In genomic region chr7:27901028-27901760, GRCh38 we compare ENCODE assay signal across 8 cellular contexts.
A peak's percentile ranks its signal among the peaks of the same experiment; 100 is the strongest.
DNase-seq lines count a peak whose midpoint lies in the region; ATAC-seq and TF ChIP-seq lines count a peak whose summit lies in the region.

No MANE protein-coding gene starts in this region.

- no peak overlapping the region for H3K18ac ChIP-seq in H9 (ENCODE audit: insufficient read length, low read depth, low read length)

- no peaks in the 10 kb centered on the region for H3K27me3 Mint-ChIP-seq in stimulated activated naive CD8-positive, alpha-beta T cell treated with anti-CD3 and anti-CD28 coated beads, Interleukin-15, Interleukin-2, amounts not matched to agents 100 ng/mL and 50 ng/mL, for 24 hours
- no peaks in the 10 kb centered on the region for H3K27me3 Mint-ChIP-seq in H9 (ENCODE audit: low read depth)

- POLR2A ChIA-PET in SK-N-SH (lab: Yijun Ruan, JAX): no interaction called here

- H3K9me2 ChIP-seq in SK-N-SH: no peaks in the 10 kb centered on the region

- CTCF ChIA-PET in SK-N-SH (lab: Yijun Ruan, JAX): no interaction called here

- no peak overlapping the region for H3K23ac ChIP-seq in H9 (ENCODE audit: insufficient read length, low read depth, low read length)

- no peak overlapping the region for H3K14ac ChIP-seq in H9 (ENCODE audit: insufficient read depth, low read length)

- peak overlapping the region; percentile 55 for H3K27ac Mint-ChIP-seq in stimulated activated naive CD8-positive, alpha-beta T cell treated with anti-CD3 and anti-CD28 coated beads, Interleukin-15, Interleukin-2, amounts not matched to agents 100 ng/mL and 50 ng/mL, for 24 hours
- no peak overlapping the region; a peak in 1 of 7 replicates for H3K27ac Mint-ChIP-seq in H9

- H3K4me1 ChIP-seq in SK-N-SH (ENCODE audit: control insufficient read depth in 1 of 2, insufficient read depth in 2 of 2, low read depth in 1 of 2, low read length in 1 of 2) (no peaks in the 10 kb centered on the region), H9 (ENCODE audit: insufficient read depth, low read length) (peaks cover 6% of the 10 kb centered on the region; the same call in 1 of the 2 replicates)

- H3K27me3 ChIP-seq in SK-N-SH (ENCODE audit: insufficient read depth) (no peaks in the 10 kb centered on the region), H9 (ENCODE audit: insufficient read depth, low read length) (no peaks in the 10 kb centered on the region)

- peak overlapping the region; percentile 49 for H3K4me2 ChIP-seq in SK-N-SH
- H3K4me2 ChIP-seq in H9 (ENCODE audit: insufficient read depth, insufficient read length, low read length): no peak overlapping the region

- H3K4ac ChIP-seq in H9 (ENCODE audit: low read depth, low read length): no peak overlapping the region

- WGBS in SK-N-SH (ENCODE audit: low lambda C conversion rate): 76% methylated on average over 5 of the region's 5 CpGs
- WGBS in H9 (ENCODE audit: extremely low coverage, insufficient read length, low lambda C conversion rate): no CpG with 5 or more reads among the region's 5 CpGs

- H3K79me2 ChIP-seq in SK-N-SH (ENCODE audit: insufficient read depth) (no peaks in the 10 kb centered on the region), H9 (ENCODE audit: insufficient read depth, low read length) (0 out of 2 replicates have a peak, but pooled peaks cover 2% of the 10 kb centered on the region)

- peaks cover 39% of the 10 kb centered on the region for H3K4me1 Mint-ChIP-seq in stimulated activated naive CD8-positive, alpha-beta T cell treated with anti-CD3 and anti-CD28 coated beads, Interleukin-15, Interleukin-2, amounts not matched to agents 100 ng/mL and 50 ng/mL, for 24 hours (ENCODE audit: low read depth)
- peaks cover 36% of the 10 kb centered on the region in 2 experiments for H3K4me1 Mint-ChIP-seq in H9

- TF ChIP-seq EP300 in SK-N-SH (IDR thresholded peaks at IDR 0.05; ENCODE audit: borderline replicate concordance in 1 of 2, low read depth in 1 of 2, low read length in 1 of 2): no peak

- no peak overlapping the region for H4K8ac ChIP-seq in H9 (replicated peaks; ENCODE audit: insufficient read length, low read depth, low read length)

- H2BK120ac ChIP-seq in H9 (ENCODE audit: low read depth, low read length, poor library complexity, severe bottlenecking): no peak overlapping the region

- H4K91ac ChIP-seq in H9 (ENCODE audit: insufficient read length, low read depth, low read length): no peak overlapping the region

- H2BK5ac ChIP-seq in H9 (ENCODE audit: insufficient read length, low read length): no peak overlapping the region

- no peak for TF ChIP-seq RAD21 in SK-N-SH (IDR thresholded peaks at IDR 0.05; ENCODE audit: low read length)

- no peak for TF ChIP-seq CTCF in AG10803 (conservative IDR thresholded peaks at IDR 0.05; ENCODE audit: low read length)
- TF ChIP-seq CTCF in SK-N-SH (IDR thresholded peaks at IDR 0.05): no peak
- no peak for TF ChIP-seq CTCF in fibroblast of pulmonary artery (IDR thresholded peaks at IDR 0.05; ENCODE audit: low read length, missing control alignments)
- TF ChIP-seq CTCF in H9 (conservative IDR thresholded peaks at IDR 0.05): no peak

- DNase-seq in AG10803 (ENCODE audit: low read depth): peak; percentile 72
- no peak for DNase-seq in SK-N-SH
- DNase-seq in fibroblast of pulmonary artery (ENCODE audit: low read depth): peak; percentile 54
- DNase-seq in T-helper 9 cell: no peak
- no peak for DNase-seq in H9

- no peak overlapping the region for H3T11ph ChIP-seq in H9 (ENCODE audit: low read length)

- H3K79me1 ChIP-seq in H9 (ENCODE audit: insufficient read depth, low read depth, low read length, poor library complexity, severe bottlenecking): no peaks in the 10 kb centered on the region

- H3K4me3 ChIP-seq in AG10803 (ENCODE audit: low read length) (peak overlapping the region; percentile 39), SK-N-SH (ENCODE audit: low read depth in 2 of 2, low read length in 1 of 2) (no peak overlapping the region; a peak in 1 of 4 replicates), fibroblast of pulmonary artery (replicated peaks; ENCODE audit: low read depth, low read length) (peak overlapping the region; percentile 46)

- H2BK12ac ChIP-seq in H9 (ENCODE audit: insufficient read length, low read depth, low read length): no peak overlapping the region

- H3F3A ChIP-seq in SK-N-SH (replicated peaks; ENCODE audit: insufficient read depth): no peaks in the 10 kb centered on the region

- no peak overlapping the region for H2BK15ac ChIP-seq in H9 (ENCODE audit: low read depth, low read length)

- H3K9ac ChIP-seq in SK-N-SH (peak overlapping the region; percentile 7; the same call in 1 of the 2 replicates), H9 (ENCODE audit: extremely low read depth, insufficient read length, low read length) (no peak overlapping the region)

- ATAC-seq in GM18868 (IDR thresholded peaks at IDR 0.05; ENCODE audit: unreplicated experiment) (peak; percentile 93), HG03097 (IDR thresholded peaks at IDR 0.05; ENCODE audit: low FRiP score, unreplicated experiment) (peak; percentile 64)

- no peak overlapping the region for H2BK20ac ChIP-seq in H9 (ENCODE audit: low read depth, low read length, poor library complexity, severe bottlenecking)

- H3K23me2 ChIP-seq in H9 (ENCODE audit: insufficient read length, low read depth, low read length, poor library complexity, severe bottlenecking): no peaks in the 10 kb centered on the region

- no peak overlapping the region for H2AK5ac ChIP-seq in H9 (ENCODE audit: insufficient read length, low read length)

- H3K36me3 ChIP-seq in SK-N-SH (replicated peaks in 1 of 2; ENCODE audit: control insufficient read depth in 1 of 2, insufficient read depth in 2 of 2, low read length in 1 of 2): no peaks in the 10 kb centered on the region

- H3K27ac ChIP-seq in SK-N-SH (ENCODE audit: low read depth in 2 of 2, low read length in 1 of 2): no peak overlapping the region
- H3K27ac ChIP-seq in H9 (ENCODE audit: insufficient read length, low read depth, low read length): no peak overlapping the region

- no peaks in the 10 kb centered on the region for H3K9me3 Mint-ChIP-seq in stimulated activated naive CD8-positive, alpha-beta T cell treated with anti-CD3 and anti-CD28 coated beads, Interleukin-15, Interleukin-2, amounts not matched to agents 100 ng/mL and 50 ng/mL, for 24 hours
- no peaks in the 10 kb centered on the region for H3K9me3 Mint-ChIP-seq in H9

- H3K4me3 Mint-ChIP-seq in stimulated activated naive CD8-positive, alpha-beta T cell treated with anti-CD3 and anti-CD28 coated beads, Interleukin-15, Interleukin-2, amounts not matched to agents 100 ng/mL and 50 ng/mL, for 24 hours: peak overlapping the region; percentile 23
- H3K4me3 Mint-ChIP-seq in H9: no peak overlapping the region

- H3K36me3 Mint-ChIP-seq in stimulated activated naive CD8-positive, alpha-beta T cell treated with anti-CD3 and anti-CD28 coated beads, Interleukin-15, Interleukin-2, amounts not matched to agents 100 ng/mL and 50 ng/mL, for 24 hours (ENCODE audit: low read depth): no peaks in the 10 kb centered on the region
- H3K36me3 Mint-ChIP-seq in H9 (ENCODE audit: insufficient read depth in 1 of 3, low read depth in 3 of 3): no peaks in the 10 kb centered on the region

- H2AFZ ChIP-seq in SK-N-SH (ENCODE audit: low read depth) (peak overlapping the region; percentile 30; the same call in 1 of the 2 replicates), H9 (ENCODE audit: low read length) (no peak overlapping the region)

- H4K20me1 ChIP-seq in SK-N-SH (ENCODE audit: insufficient read depth) (no peaks in the 10 kb centered on the region), H9 (ENCODE audit: control insufficient read depth, insufficient read depth, insufficient read length) (no peaks in the 10 kb centered on the region)

- no peaks in the 10 kb centered on the region for H3K9me3 ChIP-seq in SK-N-SH
- H3K9me3 ChIP-seq in H9 (ENCODE audit: control insufficient read depth, low read depth, low read length): no peaks in the 10 kb centered on the region

- H3K56ac ChIP-seq in H9 (ENCODE audit: insufficient read length, low read depth, low read length): no peak overlapping the region

- no peak overlapping the region for H4K5ac ChIP-seq in H9 (ENCODE audit: insufficient read length, low read depth, low read length)

TF ChIP-seq in SK-N-SH, 30 proteins besides CTCF, POLR2A, EP300 and RAD21:
- TF ChIP-seq USF2 (IDR thresholded peaks at IDR 0.05; ENCODE audit: borderline replicate concordance, low read depth, low read length): no peak
TF ChIP-seq in SK-N-SH: peak in this region for 0.

Comparison
In these comparisons a context has a peak if more than half of its experiments do, and no peak if none do; other contexts are left out.
1. DNase-seq: peak in AG10803 (single experiment) and fibroblast of pulmonary artery (single experiment); none in SK-N-SH (single experiment), T-helper 9 cell (single experiment) and H9 (single experiment).
2. H3K4me3 ChIP-seq: peak in AG10803 (single experiment) and fibroblast of pulmonary artery (single experiment); none in SK-N-SH (0 of 2).